ENCODE assay signal across 1 cellular context in the genomic region with DNA sequence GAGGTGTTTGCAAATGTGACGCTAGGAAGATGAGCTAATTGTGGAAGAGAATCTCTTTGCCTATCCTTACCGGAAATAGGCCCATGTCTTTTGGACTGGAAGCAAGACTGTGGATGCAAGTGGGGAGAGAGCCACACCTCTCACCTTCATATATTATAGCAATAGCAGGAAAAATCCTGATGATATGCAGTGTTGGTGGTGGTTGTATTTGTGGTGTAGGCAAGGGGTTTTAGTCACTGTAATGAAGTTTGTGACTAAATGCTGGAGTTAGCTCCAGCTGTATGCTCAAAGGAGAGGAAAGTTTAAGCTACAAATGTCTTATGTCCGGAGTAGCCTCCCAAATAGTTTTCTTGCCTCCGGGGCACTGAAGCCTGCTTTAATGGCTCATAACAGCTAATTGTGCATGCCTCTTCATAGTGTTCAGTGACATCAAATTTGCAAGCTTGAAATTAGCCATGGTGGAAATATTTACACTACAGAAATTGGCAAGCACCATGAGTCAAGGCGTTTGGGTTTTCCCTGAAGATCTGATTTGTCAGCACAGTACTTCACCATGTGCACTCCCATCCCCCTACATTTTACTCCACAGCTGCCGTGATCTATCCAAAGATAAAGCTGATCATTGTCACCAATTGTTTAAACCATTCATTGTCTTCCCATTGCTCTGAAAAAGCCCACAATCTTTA.
TF ChIP-seq lines count a peak whose summit lies in the region.

No MANE protein-coding gene starts in this region.

TF ChIP-seq in WTC11, 78 proteins besides CTCF, POLR2A, EP300 and RAD21 (continued from another document):
- TF ChIP-seq, protein P1, sequence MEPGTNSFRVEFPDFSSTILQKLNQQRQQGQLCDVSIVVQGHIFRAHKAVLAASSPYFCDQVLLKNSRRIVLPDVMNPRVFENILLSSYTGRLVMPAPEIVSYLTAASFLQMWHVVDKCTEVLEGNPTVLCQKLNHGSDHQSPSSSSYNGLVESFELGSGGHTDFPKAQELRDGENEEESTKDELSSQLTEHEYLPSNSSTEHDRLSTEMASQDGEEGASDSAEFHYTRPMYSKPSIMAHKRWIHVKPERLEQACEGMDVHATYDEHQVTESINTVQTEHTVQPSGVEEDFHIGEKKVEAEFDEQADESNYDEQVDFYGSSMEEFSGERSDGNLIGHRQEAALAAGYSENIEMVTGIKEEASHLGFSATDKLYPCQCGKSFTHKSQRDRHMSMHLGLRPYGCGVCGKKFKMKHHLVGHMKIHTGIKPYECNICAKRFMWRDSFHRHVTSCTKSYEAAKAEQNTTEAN (CRISPR knock-in tag; IDR thresholded peaks at IDR 0.05) = no peak
- TF ChIP-seq, protein P2, sequence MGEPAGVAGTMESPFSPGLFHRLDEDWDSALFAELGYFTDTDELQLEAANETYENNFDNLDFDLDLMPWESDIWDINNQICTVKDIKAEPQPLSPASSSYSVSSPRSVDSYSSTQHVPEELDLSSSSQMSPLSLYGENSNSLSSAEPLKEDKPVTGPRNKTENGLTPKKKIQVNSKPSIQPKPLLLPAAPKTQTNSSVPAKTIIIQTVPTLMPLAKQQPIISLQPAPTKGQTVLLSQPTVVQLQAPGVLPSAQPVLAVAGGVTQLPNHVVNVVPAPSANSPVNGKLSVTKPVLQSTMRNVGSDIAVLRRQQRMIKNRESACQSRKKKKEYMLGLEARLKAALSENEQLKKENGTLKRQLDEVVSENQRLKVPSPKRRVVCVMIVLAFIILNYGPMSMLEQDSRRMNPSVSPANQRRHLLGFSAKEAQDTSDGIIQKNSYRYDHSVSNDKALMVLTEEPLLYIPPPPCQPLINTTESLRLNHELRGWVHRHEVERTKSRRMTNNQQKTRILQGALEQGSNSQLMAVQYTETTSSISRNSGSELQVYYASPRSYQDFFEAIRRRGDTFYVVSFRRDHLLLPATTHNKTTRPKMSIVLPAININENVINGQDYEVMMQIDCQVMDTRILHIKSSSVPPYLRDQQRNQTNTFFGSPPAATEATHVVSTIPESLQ (CRISPR knock-in tag; IDR thresholded peaks at IDR 0.05) = no peak
